ENCODE assay signal across 14 cellular contexts in the genomic region with DNA sequence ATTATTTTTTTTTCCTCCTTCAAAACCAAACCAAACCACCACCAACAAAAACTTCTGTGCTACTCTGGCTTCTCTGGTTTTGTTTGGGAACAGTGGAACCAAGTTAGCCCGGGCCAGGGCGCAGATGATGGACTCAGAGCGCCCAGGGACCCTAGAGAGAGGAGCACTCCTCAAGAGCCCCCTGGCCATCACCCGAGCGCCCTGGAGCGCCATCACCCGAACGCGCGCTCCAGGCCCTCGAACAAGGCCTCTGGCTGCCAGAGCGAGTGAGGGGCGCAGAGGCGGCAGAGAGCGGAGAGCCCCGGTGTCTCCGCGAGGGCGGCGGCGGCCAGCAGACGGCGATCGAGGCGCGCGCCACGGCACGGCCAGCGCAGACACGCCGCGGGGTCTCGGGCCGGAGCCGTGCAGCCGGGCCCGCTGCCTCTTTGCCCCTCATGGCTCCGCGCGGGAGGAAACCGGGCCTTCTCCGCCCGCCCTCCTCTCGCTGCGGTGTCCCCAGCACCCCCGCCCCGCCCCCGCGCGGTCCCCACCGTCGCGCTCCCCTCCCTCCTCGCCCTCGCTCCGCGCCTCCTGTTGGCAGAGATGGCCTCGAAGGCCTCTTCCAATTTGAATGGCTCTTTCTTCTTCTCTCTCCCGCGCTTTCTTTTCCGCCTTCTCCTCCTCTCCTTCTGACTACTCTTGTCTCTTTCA. TPM values are rescaled to one million over a fixed set of nuclear protein-coding genes. Genes with fewer than 3 reads are reported as not detected.
DNase-seq lines count a peak whose midpoint lies in the region; ATAC-seq, FAIRE-seq and TF ChIP-seq lines count a peak whose summit lies in the region.
"Had no signal": no experiment of that assay in that cellular context is flagged by ENCODE, and none has a peak within 500 bp of the region (broad histone marks: within the 10 kb centered on the region; RNA-seq: fewer than 3 reads in every experiment).

No MANE protein-coding gene starts in this region.

- no peaks in the 10 kb centered on the region for H3K36me3 Mint-ChIP-seq in activated T-helper 2 cell treated with anti-CD3 and anti-CD28 coated beads, Interferon-gamma antibody, Interleukin-2, Interleukin-4, amounts not matched to agents 10 μg/mL and 5 μg/mL and 100 μg/mL, durations not matched to agents 14 hours and 24 hours and 36 hours (ENCODE audit: low read depth)

- H3K4me3 Mint-ChIP-seq in activated T-helper 2 cell treated with anti-CD3 and anti-CD28 coated beads, Interferon-gamma antibody, Interleukin-2, Interleukin-4, amounts not matched to agents 10 μg/mL and 5 μg/mL and 100 μg/mL, durations not matched to agents 14 hours and 24 hours and 36 hours (ENCODE audit: low read depth) = no peak overlapping the region
- H3K4me3 Mint-ChIP-seq: activated B cell treated with CpG ODN at 0.5 μM for 24 hours had no signal

- no peak overlapping the region for H3K4me2 ChIP-seq in HepG2 (ENCODE audit: low read depth, low read length)

- peak; percentile 18 to 32 (median 22) for TF ChIP-seq CTCF in right lobe of liver (IDR thresholded peaks at IDR 0.05)
- no peak for TF ChIP-seq CTCF in HepG2 (CRISPR knock-in tag; IDR thresholded peaks at IDR 0.05)
- peak; percentile 14 for TF ChIP-seq CTCF in upper lobe of right lung (IDR thresholded peaks at IDR 0.05)
- TF ChIP-seq CTCF in tibial nerve (IDR thresholded peaks at IDR 0.05) = peak in 1 of 5 experiments; percentile 19

- H3K4me1 ChIP-seq in right lobe of liver (peaks cover 0 to 9% (median 0%) of the 10 kb centered on the region in 4 donors), HepG2 (ENCODE audit: insufficient read depth, low read length) (no peaks in the 10 kb centered on the region), upper lobe of right lung (no peaks in the 10 kb centered on the region), tibial nerve (peaks cover 0 to 58% (median 2%) of the 10 kb centered on the region in 4 donors)

- H3K27ac Mint-ChIP-seq in activated T-helper 2 cell treated with anti-CD3 and anti-CD28 coated beads, Interferon-gamma antibody, Interleukin-2, Interleukin-4, amounts not matched to agents 10 μg/mL and 5 μg/mL and 100 μg/mL, durations not matched to agents 14 hours and 24 hours and 36 hours = peak overlapping the region; percentile 49
- H3K27ac Mint-ChIP-seq: activated B cell treated with CpG ODN at 0.5 μM for 24 hours had no signal

- no peak overlapping the region for H3K9ac ChIP-seq in HepG2 (ENCODE audit: insufficient read depth, low read depth, low read length)

- H3K27me3 ChIP-seq in right lobe of liver = peaks cover 9 to 65% of the 10 kb centered on the region in 2 donors
- peaks cover 6 to 57% of the 10 kb centered on the region in 2 experiments; a peak in 4 of 5 replicates for H3K27me3 ChIP-seq in HepG2 (ENCODE audit: control insufficient read depth in 1 of 2, insufficient read depth in 2 of 2, low read length in 2 of 2)
- H3K27me3 ChIP-seq in upper lobe of right lung = peaks cover 91% of the 10 kb centered on the region
- H3K27me3 ChIP-seq in tibial nerve = peaks cover 0 to 95% of the 10 kb centered on the region in 2 donors

- CTCF ChIA-PET in HepG2 (lab: Yijun Ruan, JAX; ENCODE audit: low intra/inter-chr PET ratio, low total read pairs) = no interaction called here

- peak in 1 of 4 donors; percentile 38 for ATAC-seq in right lobe of liver
- ATAC-seq in HepG2 = no peak
- ATAC-seq in upper lobe of right lung = peak; percentile 7

- no peak for FAIRE-seq in HepG2 (lab: Jason Lieb, UNC)
- FAIRE-seq: G401.6, kidney had no signal

- WGBS in right lobe of liver (ENCODE audit: insufficient coverage, low coverage, low lambda C conversion rate, missing lambda C conversion rate) = 6% methylated on average over 33 of the region's 62 CpGs
- 63% methylated on average over 55 of the region's 62 CpGs for WGBS in HepG2 (ENCODE audit: low lambda C conversion rate)
- 3 to 5% methylated on average over 20 to 28 of the region's 62 CpGs for WGBS in tibial nerve, 2 donors

- no peak for DNase-seq in right lobe of liver
- DNase-seq in HepG2 (ENCODE audit: low spot score) = no peak
- DNase-seq in activated T-helper 2 cell treated with anti-CD3 and anti-CD28 coated beads, Interferon-gamma antibody, Interleukin-2, Interleukin-4, amounts not matched to agents 10 μg/mL and 5 μg/mL and 100 μg/mL, durations not matched to agents 14 hours and 24 hours and 36 hours (ENCODE audit: low spot score) = no peak
- DNase-seq in islet precursor cell = peak; percentile 77
- DNase-seq in upper lobe of right lung = no peak
- no peak for DNase-seq in stimulated activated CD4-positive, alpha-beta T cell treated with anti-CD3 and anti-CD28 coated beads, Interleukin-15, amount 100 ng/mL, for 24 hours
- DNase-seq in tibial nerve (ENCODE audit: low spot score in 2 of 2) = no peak
- DNase-seq in stimulated activated CD4-positive, alpha-beta T cell treated with anti-CD3 and anti-CD28 coated beads, Interleukin-1b, Interleukin-23, amount 100 ng/mL, for 48 hours = no peak
- DNase-seq: activated B cell treated with CpG ODN at 0.5 μM for 24 hours, kidney, MG63, NCI-H510A, nucleus accumbens had no signal

- H3K4me3 ChIP-seq in right lobe of liver (no peak overlapping the region), HepG2 (replicated peaks in 1 of 3; ENCODE audit: insufficient read depth in 1 of 3, low read depth in 2 of 3, low read length in 3 of 3) (no peak overlapping the region), upper lobe of right lung (no peak overlapping the region), tibial nerve (peak overlapping the region in 1 of 4 donors; percentile 31)
- H3K4me3 ChIP-seq: MG63 had no signal

- no peaks in the 10 kb centered on the region for H3K4me1 Mint-ChIP-seq in activated T-helper 2 cell treated with anti-CD3 and anti-CD28 coated beads, Interferon-gamma antibody, Interleukin-2, Interleukin-4, amounts not matched to agents 10 μg/mL and 5 μg/mL and 100 μg/mL, durations not matched to agents 14 hours and 24 hours and 36 hours (ENCODE audit: low read depth)

- no peaks in the 10 kb centered on the region for H3K79me2 ChIP-seq in HepG2 (ENCODE audit: insufficient read depth, low read length)

- H3K27me3 Mint-ChIP-seq in activated T-helper 2 cell treated with anti-CD3 and anti-CD28 coated beads, Interferon-gamma antibody, Interleukin-2, Interleukin-4, amounts not matched to agents 10 μg/mL and 5 μg/mL and 100 μg/mL, durations not matched to agents 14 hours and 24 hours and 36 hours (ENCODE audit: low read depth) = peaks cover 69% of the 10 kb centered on the region

- no peaks in the 10 kb centered on the region for H4K20me1 ChIP-seq in HepG2 (ENCODE audit: insufficient read depth, low read length)

- no peak overlapping the region for H2AFZ ChIP-seq in HepG2 (ENCODE audit: low read length)

- H3K9me3 ChIP-seq in right lobe of liver = no peaks in the 10 kb centered on the region
- H3K9me3 ChIP-seq in HepG2 (ENCODE audit: low read length) = no peaks in the 10 kb centered on the region
- no peaks in the 10 kb centered on the region for H3K9me3 ChIP-seq in upper lobe of right lung
- H3K9me3 ChIP-seq in tibial nerve = no peaks in the 10 kb centered on the region
- H3K9me3 ChIP-seq: MG63 had no signal

- in situ Hi-C loops in HepG2 (cut with HindIII; ENCODE audit: extremely low pct_ligation_motif_present, low pct_unique_long_range_greater_than_20kb) = no loop called here

- no TSS peak for BruUV-seq in HepG2 (replicated peaks; lab: Mats Ljungman, UMichigan)

- no peaks in the 10 kb centered on the region for H3K9me3 Mint-ChIP-seq in activated T-helper 2 cell treated with anti-CD3 and anti-CD28 coated beads, Interferon-gamma antibody, Interleukin-2, Interleukin-4, amounts not matched to agents 10 μg/mL and 5 μg/mL and 100 μg/mL, durations not matched to agents 14 hours and 24 hours and 36 hours
- H3K9me3 Mint-ChIP-seq: activated B cell treated with CpG ODN at 0.5 μM for 24 hours had no signal

- POLR2A ChIA-PET in HepG2 (lab: Yijun Ruan, JAX) = no interaction called here

- TF ChIP-seq EP300 in HepG2 (IDR thresholded peaks at IDR 0.05; ENCODE audit: low read depth in 2 of 2, low read length in 2 of 2) = no peak
- no peak for TF ChIP-seq EP300 in HepG2 (CRISPR knock-in tag; IDR thresholded peaks at IDR 0.05; ENCODE audit: borderline replicate concordance)
- TF ChIP-seq EP300 in tibial nerve (IDR thresholded peaks at IDR 0.05) = no peak

- no peak overlapping the region for H3K27ac ChIP-seq in right lobe of liver
- no peak overlapping the region for H3K27ac ChIP-seq in HepG2 (ENCODE audit: extremely low read length, insufficient read depth, low read length)
- no peak overlapping the region for H3K27ac ChIP-seq in upper lobe of right lung
- H3K27ac ChIP-seq in tibial nerve = no peak overlapping the region

- no peak for TF ChIP-seq RAD21 in HepG2 (CRISPR knock-in tag; IDR thresholded peaks at IDR 0.05)

- H3K36me3 ChIP-seq in right lobe of liver (no peaks in the 10 kb centered on the region), HepG2 (replicated peaks in 1 of 2; ENCODE audit: control insufficient read depth in 1 of 2, insufficient read depth in 2 of 2, low read length in 2 of 2) (no peaks in the 10 kb centered on the region), upper lobe of right lung (no peaks in the 10 kb centered on the region), tibial nerve (no peaks in the 10 kb centered on the region)
- H3K36me3 ChIP-seq: MG63 had no signal

- intact Hi-C loops in right lobe of liver (cut with DNase I) (no loop called here), HepG2 (cut with micrococcal nuclease; ENCODE audit: unreplicated experiment) (no loop called here), upper lobe of right lung (cut with DNase I) (no loop called here)
- intact Hi-C loops in activated T-helper 2 cell treated with anti-CD3 and anti-CD28 coated beads, Interferon-gamma antibody, Interleukin-2, Interleukin-4, amounts not matched to agents 10 μg/mL and 5 μg/mL and 100 μg/mL, durations not matched to agents 14 hours and 24 hours and 36 hours (cut with micrococcal nuclease) = loop anchor here (5.0 kb wide), 1 partner anchor 380 kb away; no protein-coding TSS in a partner anchor

- TF ChIP-seq POLR2A in right lobe of liver (IDR thresholded peaks at IDR 0.05) (no peak), HepG2 (IDR thresholded peaks at IDR 0.05; ENCODE audit: insufficient read depth in 1 of 2, low read depth in 2 of 2, low read length in 2 of 2) (no peak), tibial nerve (IDR thresholded peaks at IDR 0.05) (no peak)

RNA-seq across cellular contexts. Expression of a gene that starts 4.2 kb away (rescaled TPM):
- not detected for total RNA-seq in right lobe of liver
- total RNA-seq in HepG2 (2016; rRNA removed; fragmentation: Illumina TruSeq; extraction: Trizol) = not detected in 2 replicates
- total RNA-seq in HepG2 (2016; cell fraction: cytosol; rRNA removed; fragmentation: Illumina TruSeq; extraction: Trizol; ENCODE audit: low read depth) = not detected in 2 replicates
- total RNA-seq in HepG2 (2016; cell fraction: insoluble cytoplasmic fraction; rRNA removed; fragmentation: Illumina TruSeq; extraction: Trizol) = not detected in 2 replicates
- not detected in 2 replicates for total RNA-seq in HepG2 (2016; cell fraction: membrane; rRNA removed; fragmentation: Illumina TruSeq; extraction: Trizol)
- total RNA-seq in HepG2 (2016; cell fraction: nucleus; rRNA removed; fragmentation: Illumina TruSeq; extraction: Trizol) = not detected in 2 replicates
- polyA plus RNA-seq in HepG2 (2011; rRNA removed) = not detected in 2 replicates
- polyA plus RNA-seq in HepG2 (2011; cell fraction: cytosol; rRNA removed) = not detected in 2 replicates
- polyA plus RNA-seq in HepG2 (2011; cell fraction: nucleus; rRNA removed) = not detected in 2 replicates
- polyA plus RNA-seq in HepG2 (2012) = not detected in 2 replicates
- not detected in 2 replicates for polyA plus RNA-seq in HepG2 (2016; cell fraction: cytosol; fragmentation: Illumina TruSeq; extraction: Trizol; ENCODE audit: low read depth)
- polyA plus RNA-seq in HepG2 (2016; cell fraction: insoluble cytoplasmic fraction; fragmentation: Illumina TruSeq; extraction: Trizol; ENCODE audit: low read depth) = not detected in 2 replicates
- not detected in 2 replicates for polyA plus RNA-seq in HepG2 (2016; cell fraction: membrane; fragmentation: Illumina TruSeq; extraction: Trizol; ENCODE audit: low read depth)
- polyA plus RNA-seq in HepG2 (2016; cell fraction: nucleus; fragmentation: Illumina TruSeq; extraction: Trizol; ENCODE audit: insufficient read depth, low read depth) = not detected in 2 replicates
- polyA minus RNA-seq in HepG2 (2011; rRNA and poly(A)+ RNA removed; ENCODE audit: low replicate concordance) = not detected in 2 replicates
- not detected in 2 replicates for polyA minus RNA-seq in HepG2 (2011; cell fraction: cytosol; rRNA and poly(A)+ RNA removed)
- polyA minus RNA-seq in HepG2 (2011; cell fraction: nucleus; rRNA and poly(A)+ RNA removed) = not detected in 2 replicates
- not detected in 2 replicates for total RNA-seq in activated T-helper 2 cell treated with anti-CD3 and anti-CD28 coated beads, Interferon-gamma antibody, Interleukin-2, Interleukin-4, amounts not matched to agents 10 μg/mL and 5 μg/mL and 100 μg/mL, durations not matched to agents 14 hours and 24 hours and 36 hours
- total RNA-seq in upper lobe of right lung = not detected
- not detected for total RNA-seq in tibial nerve
- total RNA-seq: activated B cell treated with CpG ODN at 0.5 μM for 24 hours, kidney had no signal
